In genomic region chr3:52440671-52441070, GRCh38 we compare ENCODE assay signal across 21 cellular contexts. TPM values are rescaled to one million over a fixed set of nuclear protein-coding genes. Genes with fewer than 3 reads are reported as not detected.
DNase-seq lines count a peak whose midpoint lies in the region; ATAC-seq, FAIRE-seq and TF ChIP-seq lines count a peak whose summit lies in the region.
"Had no signal": no experiment of that assay in that cellular context is flagged by ENCODE, and none has a peak within 500 bp of the region (broad histone marks: within the 10 kb centered on the region; RNA-seq: fewer than 3 reads in every experiment).

No MANE protein-coding gene starts in this region.

- H3K9me3 ChIP-seq in H1 (ENCODE audit: insufficient read depth in 2 of 2, low read depth in 1 of 2, low read length in 1 of 2) (no peaks in the 10 kb centered on the region), mesenchymal stem cell (ENCODE audit: control insufficient read depth, low read length) (no peaks in the 10 kb centered on the region)
- H3K9me3 ChIP-seq: BLaER1, Caco-2, Peyer's patch, SJSA1 had no signal

- peak overlapping the region; percentile 53 for H3K4ac ChIP-seq in H1 (replicated peaks; ENCODE audit: insufficient read length, low read depth, low read length)
- no peak overlapping the region for H3K4ac ChIP-seq in mesenchymal stem cell (ENCODE audit: low read depth in 1 of 2, low read length in 2 of 2)

- H4K91ac ChIP-seq in H1 (replicated peaks; ENCODE audit: insufficient read length, low read length) (no peak overlapping the region), mesenchymal stem cell (ENCODE audit: low read length) (peak overlapping the region; percentile 18)

- H3K27ac ChIP-seq in H1 (ENCODE audit: low read depth, low read length) (no peak overlapping the region), mesenchymal stem cell (ENCODE audit: low read length, poor library complexity, severe bottlenecking) (no peak overlapping the region)
- H3K27ac ChIP-seq: BLaER1, KMS-11, Peyer's patch, SJSA1 had no signal

- TF ChIP-seq CTCF in H1 (IDR thresholded peaks at IDR 0.05; ENCODE audit: control extremely low read depth in 1 of 3, insufficient read depth in 1 of 3, low read depth in 1 of 3, low read length in 3 of 3), result no peak

- no peak overlapping the region for H3K56ac ChIP-seq in H1 (replicated peaks; ENCODE audit: insufficient read length, low read depth, low read length)

- peaks cover 8% of the 10 kb centered on the region for H3K4me1 Mint-ChIP-seq in stimulated activated effector memory CD8-positive, alpha-beta T cell treated with anti-CD3 and anti-CD28 coated beads, Interleukin-12 subunit alpha, Interleukin-12 subunit beta, amount 100 ng/mL, for 72 hours

- H2AFZ ChIP-seq in H1 (ENCODE audit: low read length) (no peak overlapping the region), mesenchymal stem cell (ENCODE audit: low read depth, low read length) (no peak overlapping the region)

- H3K36me3 Mint-ChIP-seq in stimulated activated effector memory CD8-positive, alpha-beta T cell treated with anti-CD3 and anti-CD28 coated beads, Interleukin-12 subunit alpha, Interleukin-12 subunit beta, amount 100 ng/mL, for 72 hours, result no peaks in the 10 kb centered on the region
- H3K36me3 Mint-ChIP-seq: CD4-positive, alpha-beta memory T cell had no signal

- H2BK12ac ChIP-seq in H1 (ENCODE audit: low read depth, low read length) (no peak overlapping the region), mesenchymal stem cell (ENCODE audit: low read length in 2 of 2) (no peak overlapping the region)

- FAIRE-seq in H1 (lab: Jason Lieb, UNC), result no peak
- FAIRE-seq: GM12878 had no signal

- H3K79me1 ChIP-seq in H1 (ENCODE audit: low read depth, low read length) (peaks cover 3% of the 10 kb centered on the region; the same call in 1 of the 2 replicates), mesenchymal stem cell (replicated peaks; ENCODE audit: low read length, poor library complexity, severe bottlenecking) (no peaks in the 10 kb centered on the region)

- H3K4me3 Mint-ChIP-seq in stimulated activated effector memory CD8-positive, alpha-beta T cell treated with anti-CD3 and anti-CD28 coated beads, Interleukin-12 subunit alpha, Interleukin-12 subunit beta, amount 100 ng/mL, for 72 hours, result no peak overlapping the region
- H3K4me3 Mint-ChIP-seq: CD4-positive, alpha-beta memory T cell had no signal

- H4K8ac ChIP-seq in H1 (ENCODE audit: extremely low read depth, insufficient read depth, low read length) (peak overlapping the region; percentile 65; the same call in 1 of the 2 replicates), mesenchymal stem cell (ENCODE audit: low read length) (no peak overlapping the region)

- H3K27me3 ChIP-seq in H7 (ENCODE audit: control insufficient read depth, insufficient read depth, low read length), result no peaks in the 10 kb centered on the region
- no peaks in the 10 kb centered on the region for H3K27me3 ChIP-seq in H1 (replicated peaks in 1 of 4; ENCODE audit: control insufficient read depth in 3 of 4, extremely low read depth in 1 of 4, insufficient read depth in 3 of 4, low read length in 3 of 4)
- peaks cover 0 to 17% of the 10 kb centered on the region in 2 experiments for H3K27me3 ChIP-seq in mesenchymal stem cell (ENCODE audit: control insufficient read depth in 1 of 2, insufficient read depth in 1 of 2, low read length in 2 of 2)
- H3K27me3 ChIP-seq: Peyer's patch, SJSA1 had no signal

- no peak for TF ChIP-seq EP300 in H1 (IDR thresholded peaks at IDR 0.05; ENCODE audit: borderline replicate concordance in 1 of 2, low read depth in 2 of 2, low read length in 2 of 2)

- H4K5ac ChIP-seq in H1 (ENCODE audit: insufficient read length, low read depth, low read length), result no peak overlapping the region

- TF ChIP-seq RAD21 in H1 (IDR thresholded peaks at IDR 0.05 in 1 of 2, conservative IDR thresholded peaks at IDR 0.05 in 1 of 2; ENCODE audit: low read depth in 2 of 2, low read length in 2 of 2), result no peak

- H2BK5ac ChIP-seq in H1 (ENCODE audit: low read depth, low read length) (no peak overlapping the region), mesenchymal stem cell (ENCODE audit: low read depth, low read length, poor library complexity, severe bottlenecking) (no peak overlapping the region)

- H3K9me3 Mint-ChIP-seq in stimulated activated effector memory CD8-positive, alpha-beta T cell treated with anti-CD3 and anti-CD28 coated beads, Interleukin-12 subunit alpha, Interleukin-12 subunit beta, amount 100 ng/mL, for 72 hours, result no peaks in the 10 kb centered on the region
- H3K9me3 Mint-ChIP-seq: CD4-positive, alpha-beta memory T cell had no signal

- H2BK15ac ChIP-seq in H1 (ENCODE audit: low read length) (no peak overlapping the region), mesenchymal stem cell (ENCODE audit: low read depth, poor library complexity, severe bottlenecking) (no peak overlapping the region)

- H3K9ac ChIP-seq in H1 (replicated peaks in 1 of 4; ENCODE audit: extremely low read depth in 1 of 4, low read depth in 3 of 4, low read length in 3 of 4) (no peak overlapping the region), mesenchymal stem cell (ENCODE audit: low read length) (no peak overlapping the region)
- H3K9ac ChIP-seq: BLaER1, KMS-11 had no signal

- H3K23ac ChIP-seq in H1 (ENCODE audit: insufficient read length) (no peak overlapping the region), mesenchymal stem cell (ENCODE audit: low read length in 2 of 2) (no peak overlapping the region)

- H3K36me3 ChIP-seq in H7 (replicated peaks; ENCODE audit: control insufficient read depth, insufficient read depth, low read length) (no peaks in the 10 kb centered on the region), H1 (ENCODE audit: control insufficient read depth in 2 of 4, insufficient read depth in 4 of 4, low read length in 3 of 4) (no peaks in the 10 kb centered on the region), mesenchymal stem cell (ENCODE audit: control insufficient read depth in 1 of 2, insufficient read depth in 2 of 2, low read depth in 1 of 2, low read length in 2 of 2) (no peaks in the 10 kb centered on the region)
- H3K36me3 ChIP-seq: BLaER1, Peyer's patch, SJSA1 had no signal

- peaks cover 4% of the 10 kb centered on the region; the same call in 1 of the 2 replicates for H3K23me2 ChIP-seq in H1 (ENCODE audit: low read depth, low read length)

- H3K14ac ChIP-seq in H1 (ENCODE audit: insufficient read length), result no peak overlapping the region
- H3K14ac ChIP-seq in mesenchymal stem cell (ENCODE audit: low read length in 2 of 2), result no peak overlapping the region

- H3K79me2 ChIP-seq in H1 (ENCODE audit: control insufficient read depth in 1 of 2, insufficient read depth in 2 of 2, low read length in 2 of 2), result no peaks in the 10 kb centered on the region

- H2BK20ac ChIP-seq in H1 (ENCODE audit: low read length), result no peak overlapping the region

- H3K27ac Mint-ChIP-seq in stimulated activated effector memory CD8-positive, alpha-beta T cell treated with anti-CD3 and anti-CD28 coated beads, Interleukin-12 subunit alpha, Interleukin-12 subunit beta, amount 100 ng/mL, for 72 hours, result peak overlapping the region; percentile 45

- 97% methylated on average over 13 of the region's 14 CpGs; no CpG with 5 or more reads in 1 of the 2 experiments for WGBS in H1 (ENCODE audit: extremely low coverage in 1 of 2, insufficient coverage in 1 of 2, insufficient read length in 1 of 2, insufficient replicate concordance in 2 of 2, low coverage in 1 of 2, low lambda C conversion rate in 2 of 2, missing lambda C conversion rate in 1 of 2), 2 experiments
- WGBS in mesenchymal stem cell, result 92% methylated on average over 14 of the region's 14 CpGs

- H3K18ac ChIP-seq in H1 (ENCODE audit: extremely low read depth, low read length) (no peak overlapping the region), mesenchymal stem cell (ENCODE audit: low read depth in 1 of 2, low read length in 2 of 2) (no peak overlapping the region)

- H2AK5ac ChIP-seq in H1 (ENCODE audit: low read depth, low read length), result 0 out of 2 replicates have a peak overlapping the region, but pooled peaks have one; percentile 39
- no peak overlapping the region for H2AK5ac ChIP-seq in mesenchymal stem cell (ENCODE audit: low read length, severe bottlenecking)

- H3K4me2 ChIP-seq in H1 (ENCODE audit: insufficient read depth in 1 of 2, low read depth in 2 of 2, low read length in 2 of 2) (no peak overlapping the region), mesenchymal stem cell (ENCODE audit: low read length, poor library complexity, severe bottlenecking) (no peak overlapping the region)
- H3K4me2 ChIP-seq: BLaER1, KMS-11 had no signal

- no peak overlapping the region for H2BK120ac ChIP-seq in H1 (replicated peaks; ENCODE audit: low read depth, low read length)
- no peak overlapping the region for H2BK120ac ChIP-seq in mesenchymal stem cell (ENCODE audit: low read depth, low read length)

- H3K4me3 ChIP-seq in H7 (ENCODE audit: insufficient read depth, low read depth, low read length) (no peak overlapping the region), H1 (ENCODE audit: extremely low read depth in 1 of 4, insufficient read depth in 2 of 4, low read depth in 3 of 4, low read length in 4 of 4) (no peak overlapping the region), mesenchymal stem cell (ENCODE audit: insufficient read depth in 1 of 2, low read depth in 1 of 2, low read length in 2 of 2) (no peak overlapping the region)
- H3K4me3 ChIP-seq: BLaER1, GM12878, Peyer's patch, SJSA1 had no signal

- CTCF ChIA-PET in H1 (lab: Charles Lee; ENCODE audit: partially characterized antibody), result interaction anchor here (0.9 kb wide), 1 partner anchor 53 kb away, joined by 4 read pairs; no protein-coding TSS in a partner anchor

- no peak for TF ChIP-seq POLR2A in H1 (IDR thresholded peaks at IDR 0.05; ENCODE audit: control extremely low read depth in 1 of 2, low read depth in 2 of 2, low read length in 2 of 2)

- POLR2A ChIA-PET in H1 (lab: Charles Lee; ENCODE audit: partially characterized antibody), result interaction anchor here (1.2 to 12.3 kb wide), 3 partner anchors 9 to 29 kb away, joined by 3 to 112 read pairs (median 4); no protein-coding TSS in a partner anchor

- ATAC-seq in stimulated activated effector memory CD8-positive, alpha-beta T cell treated with anti-CD3 and anti-CD28 coated beads, Interleukin-12 subunit alpha, Interleukin-12 subunit beta, amount 100 ng/mL, for 72 hours, result no peak
- ATAC-seq in GM21515 (IDR thresholded peaks at IDR 0.05; ENCODE audit: unreplicated experiment), result no peak
- ATAC-seq: GM12878 had no signal

- H4K20me1 ChIP-seq in H1 (replicated peaks in 1 of 2; ENCODE audit: control insufficient read depth in 1 of 2, insufficient read depth in 2 of 2, low read length in 2 of 2), result no peaks in the 10 kb centered on the region

- H3K4me1 ChIP-seq in H1 (replicated peaks in 1 of 4; ENCODE audit: control insufficient read depth in 3 of 4, insufficient read depth in 4 of 4, low read length in 3 of 4) (peaks cover 0 to 10% (median 5%) of the 10 kb centered on the region in 4 experiments; a peak in 4 of 7 replicates), mesenchymal stem cell (ENCODE audit: control insufficient read depth, insufficient read depth, low read depth, low read length) (peaks cover 7% of the 10 kb centered on the region)
- H3K4me1 ChIP-seq: Caco-2 had no signal

- peak; percentile 40 for DNase-seq in H7
- DNase-seq in H1 (ENCODE audit: low read depth in 1 of 2, low spot score in 2 of 2), result no peak
- no peak for DNase-seq in mesenchymal stem cell
- no peak for DNase-seq in stimulated activated effector memory CD8-positive, alpha-beta T cell treated with anti-CD3 and anti-CD28 coated beads, Interleukin-12 subunit alpha, Interleukin-12 subunit beta, amount 100 ng/mL, for 72 hours (ENCODE audit: low spot score in 2 of 2)
- DNase-seq in mucosa of gallbladder (ENCODE audit: low spot score), result no peak
- no peak for DNase-seq in NCI-H2196 treated with DMSO at 0.1 percent for 48 hours (lab: John Stamatoyannopoulos, UW; ENCODE audit: unreplicated experiment)
- no peak for DNase-seq in NCI-H748 treated with DMSO at 0.1 percent for 48 hours (lab: John Stamatoyannopoulos, UW)
- DNase-seq: Caco-2; CD4-positive, alpha-beta memory T cell; DMS 273 treated with DMSO at 0.1 percent for 48 hours; DND-41; NCI-H1092 treated with DMSO at 0.1 percent for 48 hours; NCI-H2029 treated with DMSO at 0.1 percent for 48 hours; NCI-H524 treated with DMSO at 0.1 percent for 48 hours had no signal

RNA-seq across cellular contexts. Expression of gene SEMA3G, which starts 4.2 kb away (rescaled TPM):
- 1.1 and 2.2 TPM in 2 replicates for total RNA-seq in H7 (2014; rRNA removed; shearing (Covaris generic))
- 1.5 TPM in 2 replicates for total RNA-seq in H1 (2021; fragmentation: NEBNext Ultra II Directional; extraction: Animal tissue kit (Norgen Biotek cat#: 25700))
- polyA plus RNA-seq in H1 (2011; rRNA removed), result 0.95 and 2.4 TPM in 2 replicates
- 1.0 TPM for polyA plus RNA-seq in H1 (2011; cell fraction: cytosol; rRNA removed)
- 2.2 TPM for polyA plus RNA-seq in H1 (2011; cell fraction: nucleus; rRNA removed)
- polyA plus RNA-seq in H1 (2012, experiment 1 of 2), result 1.0 to 1.8 TPM (median 1.2 TPM) in 4 replicates
- polyA plus RNA-seq in H1 (2012, experiment 2 of 2), result 0.50 TPM
- 1.3 TPM for polyA plus RNA-seq in H1 (2013, experiment 1 of 2)
- 1.1 TPM for polyA plus RNA-seq in H1 (2013, experiment 2 of 2)
- polyA minus RNA-seq in H1 (2011; rRNA and poly(A)+ RNA removed), result 1.1 and 1.4 TPM in 2 replicates
- polyA minus RNA-seq in H1 (2011; cell fraction: cytosol; rRNA and poly(A)+ RNA removed), result 1.5 TPM
- 1.8 TPM for polyA minus RNA-seq in H1 (2011; cell fraction: nucleus; rRNA and poly(A)+ RNA removed)
- polyA plus RNA-seq in mesenchymal stem cell (2013, experiment 1 of 2), result 0.08 TPM
- 0.05 TPM for polyA plus RNA-seq in mesenchymal stem cell (2013, experiment 2 of 2)
- 11.6 TPM for total RNA-seq in mucosa of gallbladder
- total RNA-seq: GM12878, OCI-LY7 had no signal

RNA-seq across cellular contexts. Expression of gene TNNC1, which starts 13.2 kb away (rescaled TPM):
- total RNA-seq in H7 (2014; rRNA removed; shearing (Covaris generic)), result 4.2 and 7.2 TPM in 2 replicates
- 5.8 and 9.5 TPM in 2 replicates for total RNA-seq in H1 (2021; fragmentation: NEBNext Ultra II Directional; extraction: Animal tissue kit (Norgen Biotek cat#: 25700))
- 16.4 and 18.5 TPM in 2 replicates for polyA plus RNA-seq in H1 (2011; rRNA removed)
- polyA plus RNA-seq in H1 (2011; cell fraction: cytosol; rRNA removed), result 29.5 TPM
- 12.1 TPM for polyA plus RNA-seq in H1 (2011; cell fraction: nucleus; rRNA removed)
- 11.7 to 13.0 TPM (median 12.0 TPM) in 4 replicates for polyA plus RNA-seq in H1 (2012, experiment 1 of 2)
- 12.9 TPM for polyA plus RNA-seq in H1 (2012, experiment 2 of 2)
- polyA plus RNA-seq in H1 (2013, experiment 1 of 2), result 5.0 TPM
- polyA plus RNA-seq in H1 (2013, experiment 2 of 2), result 4.6 TPM
- 2.8 and 5.0 TPM in 2 replicates for polyA minus RNA-seq in H1 (2011; rRNA and poly(A)+ RNA removed)
- polyA minus RNA-seq in H1 (2011; cell fraction: cytosol; rRNA and poly(A)+ RNA removed), result 4.1 TPM
- 5.0 TPM for polyA minus RNA-seq in H1 (2011; cell fraction: nucleus; rRNA and poly(A)+ RNA removed)
- polyA plus RNA-seq in mesenchymal stem cell (2013, experiment 1 of 2), result 0.86 TPM
- polyA plus RNA-seq in mesenchymal stem cell (2013, experiment 2 of 2), result 0.79 TPM
- total RNA-seq in mucosa of gallbladder, result 0.81 TPM
- total RNA-seq: Peyer's patch had no signal

RNA-seq across cellular contexts. Expression of gene NISCH, which starts 14.7 kb away (rescaled TPM):
- total RNA-seq in H7 (2014; rRNA removed; shearing (Covaris generic)), result 51.1 and 70.7 TPM in 2 replicates
- total RNA-seq in H1 (2021; fragmentation: NEBNext Ultra II Directional; extraction: Animal tissue kit (Norgen Biotek cat#: 25700)), result 67.0 and 71.9 TPM in 2 replicates
- 71.2 and 108 TPM in 2 replicates for polyA plus RNA-seq in H1 (2011; rRNA removed)
- polyA plus RNA-seq in H1 (2011; cell fraction: cytosol; rRNA removed), result 71.7 TPM
- polyA plus RNA-seq in H1 (2011; cell fraction: nucleus; rRNA removed), result 289 TPM
- 48.9 to 72.2 TPM (median 62.2 TPM) in 4 replicates for polyA plus RNA-seq in H1 (2012, experiment 1 of 2)
- 33.3 TPM for polyA plus RNA-seq in H1 (2012, experiment 2 of 2)
- polyA plus RNA-seq in H1 (2013, experiment 1 of 2), result 50.4 TPM
- polyA plus RNA-seq in H1 (2013, experiment 2 of 2), result 45.9 TPM
- polyA minus RNA-seq in H1 (2011; rRNA and poly(A)+ RNA removed), result 106 and 112 TPM in 2 replicates
- 60.0 TPM for polyA minus RNA-seq in H1 (2011; cell fraction: cytosol; rRNA and poly(A)+ RNA removed)
- 121 TPM for polyA minus RNA-seq in H1 (2011; cell fraction: nucleus; rRNA and poly(A)+ RNA removed)
- 55.5 TPM for polyA plus RNA-seq in mesenchymal stem cell (2013, experiment 1 of 2)
- polyA plus RNA-seq in mesenchymal stem cell (2013, experiment 2 of 2), result 49.9 TPM
- 111 TPM for total RNA-seq in mucosa of gallbladder

RNA-seq across cellular contexts. Expression of gene PHF7, which starts 30.2 kb away (rescaled TPM):
- 16.5 and 25.2 TPM in 2 replicates for total RNA-seq in H7 (2014; rRNA removed; shearing (Covaris generic))
- 9.5 and 12.0 TPM in 2 replicates for total RNA-seq in H1 (2021; fragmentation: NEBNext Ultra II Directional; extraction: Animal tissue kit (Norgen Biotek cat#: 25700))
- polyA plus RNA-seq in H1 (2011; rRNA removed), result 6.3 and 6.7 TPM in 2 replicates
- polyA plus RNA-seq in H1 (2011; cell fraction: cytosol; rRNA removed), result 13.6 TPM
- polyA plus RNA-seq in H1 (2011; cell fraction: nucleus; rRNA removed), result 13.4 TPM
- 8.9 to 13.5 TPM (median 12.4 TPM) in 4 replicates for polyA plus RNA-seq in H1 (2012, experiment 1 of 2)
- 5.5 TPM for polyA plus RNA-seq in H1 (2012, experiment 2 of 2)
- polyA plus RNA-seq in H1 (2013, experiment 1 of 2), result 15.6 TPM
- polyA plus RNA-seq in H1 (2013, experiment 2 of 2), result 13.1 TPM
- polyA minus RNA-seq in H1 (2011; rRNA and poly(A)+ RNA removed), result 9.0 and 9.3 TPM in 2 replicates
- 7.4 TPM for polyA minus RNA-seq in H1 (2011; cell fraction: cytosol; rRNA and poly(A)+ RNA removed)
- polyA minus RNA-seq in H1 (2011; cell fraction: nucleus; rRNA and poly(A)+ RNA removed), result 14.1 TPM
- polyA plus RNA-seq in mesenchymal stem cell (2013, experiment 1 of 2), result 5.6 TPM
- 5.8 TPM for polyA plus RNA-seq in mesenchymal stem cell (2013, experiment 2 of 2)
- total RNA-seq in mucosa of gallbladder, result 5.4 TPM

RNA-seq across cellular contexts. Expression of gene BAP1, which starts 30.9 kb away (rescaled TPM):
- total RNA-seq in H7 (2014; rRNA removed; shearing (Covaris generic)), result 128 and 145 TPM in 2 replicates
- 72.9 and 80.3 TPM in 2 replicates for total RNA-seq in H1 (2021; fragmentation: NEBNext Ultra II Directional; extraction: Animal tissue kit (Norgen Biotek cat#: 25700))
- 64.9 and 79.5 TPM in 2 replicates for polyA plus RNA-seq in H1 (2011; rRNA removed)
- 74.8 TPM for polyA plus RNA-seq in H1 (2011; cell fraction: cytosol; rRNA removed)
- 271 TPM for polyA plus RNA-seq in H1 (2011; cell fraction: nucleus; rRNA removed)
- polyA plus RNA-seq in H1 (2012, experiment 1 of 2), result 81.1 to 93.5 TPM (median 83.9 TPM) in 4 replicates
- 89.8 TPM for polyA plus RNA-seq in H1 (2012, experiment 2 of 2)
- polyA plus RNA-seq in H1 (2013, experiment 1 of 2), result 37.6 TPM
- 38.9 TPM for polyA plus RNA-seq in H1 (2013, experiment 2 of 2)
- polyA minus RNA-seq in H1 (2011; rRNA and poly(A)+ RNA removed), result 81.1 and 89.6 TPM in 2 replicates
- 46.2 TPM for polyA minus RNA-seq in H1 (2011; cell fraction: cytosol; rRNA and poly(A)+ RNA removed)
- 71.8 TPM for polyA minus RNA-seq in H1 (2011; cell fraction: nucleus; rRNA and poly(A)+ RNA removed)
- 40.0 TPM for polyA plus RNA-seq in mesenchymal stem cell (2013, experiment 1 of 2)
- 38.7 TPM for polyA plus RNA-seq in mesenchymal stem cell (2013, experiment 2 of 2)
- total RNA-seq in mucosa of gallbladder, result 71.3 TPM
